Comparison of ENCODE assay signal across 12 cellular contexts in the genomic region with DNA sequence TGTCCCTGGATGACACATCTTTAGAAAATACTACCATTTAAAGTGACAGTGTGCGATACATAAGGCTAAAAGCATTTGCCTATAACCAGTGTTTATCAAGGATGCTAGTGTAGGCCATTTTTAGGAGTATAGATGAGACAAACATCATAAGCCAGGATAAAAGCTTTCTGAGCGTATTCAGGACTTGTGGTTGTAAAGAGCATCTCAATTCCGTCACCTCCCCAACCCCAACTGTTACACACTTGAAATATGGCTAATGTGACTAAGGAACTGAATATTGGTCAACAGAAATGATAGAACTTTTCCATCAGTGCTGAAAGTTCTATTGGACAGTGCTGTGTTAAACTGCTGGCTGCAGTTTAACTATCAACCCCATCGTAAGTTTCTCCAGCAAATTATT. TPM values are rescaled to one million over a fixed set of nuclear protein-coding genes. Genes with fewer than 3 reads are reported as not detected.
DNase-seq lines count a peak whose midpoint lies in the region; ATAC-seq and TF ChIP-seq lines count a peak whose summit lies in the region.
"Had no signal": no experiment of that assay in that cellular context is flagged by ENCODE, and none has a peak within 500 bp of the region (broad histone marks: within the 10 kb centered on the region; RNA-seq: fewer than 3 reads in every experiment).

No MANE protein-coding gene starts in this region.

- H2AFZ ChIP-seq in DND-41 (ENCODE audit: low read depth, low read length) = no peak overlapping the region

- H3K9ac ChIP-seq in DND-41 (ENCODE audit: low read depth, low read length) (no peak overlapping the region), rectal smooth muscle tissue (ENCODE audit: low read length) (no peak overlapping the region)

- peaks cover 41% of the 10 kb centered on the region for H3K79me2 ChIP-seq in DND-41 (ENCODE audit: insufficient read depth, low read length)

- H3K27me3 ChIP-seq in DND-41 (ENCODE audit: insufficient read depth, low read length, poor library complexity) (no peaks in the 10 kb centered on the region), esophagus squamous epithelium (no peaks in the 10 kb centered on the region), rectal smooth muscle tissue (ENCODE audit: control insufficient read depth, insufficient read depth, low read length) (no peaks in the 10 kb centered on the region)

- no peak for TF ChIP-seq POLR2A in esophagus squamous epithelium (IDR thresholded peaks at IDR 0.05)

- WGBS in esophagus squamous epithelium, 2 donors = 80 to 84% methylated on average over 4 of the region's 4 CpGs

- H3K4me1 ChIP-seq in DND-41 (ENCODE audit: insufficient read depth, low read length) = peaks cover 44% of the 10 kb centered on the region
- H3K4me1 ChIP-seq in esophagus squamous epithelium = peaks cover 38 to 88% (median 49%) of the 10 kb centered on the region in 3 donors
- peaks cover 41% of the 10 kb centered on the region for H3K4me1 ChIP-seq in rectal smooth muscle tissue (ENCODE audit: control insufficient read depth, insufficient read depth, low read length)

- peaks cover 20% of the 10 kb centered on the region; the same call in 1 of the 2 replicates for H4K20me1 ChIP-seq in DND-41 (ENCODE audit: insufficient read depth, low read length)

- DNase-seq in DND-41 = no peak
- peak; percentile 43 for DNase-seq in NOMO-1 treated with DMSO at 0.1 percent for 48 hours (lab: John Stamatoyannopoulos, UW; ENCODE audit: unreplicated experiment)
- no peak for DNase-seq in esophagus squamous epithelium (lab: John Stamatoyannopoulos, UW)
- DNase-seq in NCI-H2107 treated with DMSO at 0.1 percent for 48 hours (lab: John Stamatoyannopoulos, UW; ENCODE audit: unreplicated experiment) = no peak
- no peak for DNase-seq in NCI-H526 treated with DMSO at 0.1 percent for 48 hours (lab: John Stamatoyannopoulos, UW)
- DNase-seq: activated CD8-positive, alpha-beta memory T cell treated with anti-CD3 and anti-CD28 coated beads, Interleukin-2, amount 50 U/mL, for 4 hours; left cardiac atrium; NCI-H1436; SIG-M5 had no signal

- intact Hi-C loops in esophagus squamous epithelium (cut with DNase I) = no loop called here

- ATAC-seq in DND-41 (ENCODE audit: insufficient read depth, low read depth) (no peak), GM19324 (IDR thresholded peaks at IDR 0.05; ENCODE audit: low FRiP score, unreplicated experiment) (no peak), HG02798 (IDR thresholded peaks at IDR 0.05; ENCODE audit: poor library complexity, unreplicated experiment) (no peak)
- ATAC-seq: left cardiac atrium had no signal

- TF ChIP-seq CTCF in DND-41 (IDR thresholded peaks at IDR 0.05; ENCODE audit: borderline replicate concordance, extremely low read depth, low read length, poor library complexity, severe bottlenecking) (no peak), esophagus squamous epithelium (IDR thresholded peaks at IDR 0.05) (no peak)

- H3K4me3 ChIP-seq in DND-41 (ENCODE audit: low read depth in 1 of 2, low read length in 2 of 2) = no peak overlapping the region
- H3K4me3 ChIP-seq in esophagus squamous epithelium = peak overlapping the region in 3 of 4 donors; percentile 75 to 99 (median 84)
- peak overlapping the region; percentile 85 for H3K4me3 ChIP-seq in rectal smooth muscle tissue (ENCODE audit: low read length)

- H3K36me3 ChIP-seq in DND-41 (ENCODE audit: insufficient read depth, low read length) (peaks cover 10% of the 10 kb centered on the region), esophagus squamous epithelium (peaks cover 0 to 11% (median 0%) of the 10 kb centered on the region in 3 donors), rectal smooth muscle tissue (ENCODE audit: control insufficient read depth, insufficient read depth, low read length) (peaks cover 5% of the 10 kb centered on the region)

- H3K27ac ChIP-seq in DND-41 (ENCODE audit: low read length) = no peak overlapping the region
- H3K27ac ChIP-seq in esophagus squamous epithelium = peak overlapping the region in 3 of 4 donors; percentile 43 to 88 (median 46)
- no peak overlapping the region for H3K27ac ChIP-seq in rectal smooth muscle tissue (ENCODE audit: low read depth, low read length)

- H3K9me3 ChIP-seq in DND-41 (ENCODE audit: insufficient read depth, low read length, severe bottlenecking) = no peaks in the 10 kb centered on the region
- no peaks in the 10 kb centered on the region for H3K9me3 ChIP-seq in esophagus squamous epithelium

- H3K4me2 ChIP-seq in DND-41 (ENCODE audit: insufficient read depth, low read length) = peak overlapping the region; percentile 93; the same call in 1 of the 2 replicates

RNA-seq across cellular contexts. Expression of gene SNX18, which starts 4.5 kb away (rescaled TPM):
- 10 to 100 TPM; 26.3 to 36.3 (median 30.6) TPM for total RNA-seq in esophagus squamous epithelium

Comparison
In these comparisons a context has a peak if more than half of its experiments do, and no peak if none do; other contexts are left out.
1. H3K27ac ChIP-seq: peak in esophagus squamous epithelium (3 of 4); none in DND-41 (single experiment) and rectal smooth muscle tissue (single experiment).
2. H3K4me3 ChIP-seq: peak in esophagus squamous epithelium (3 of 4) and rectal smooth muscle tissue (single experiment); none in DND-41 (0 of 2).